In the genomic region with DNA sequence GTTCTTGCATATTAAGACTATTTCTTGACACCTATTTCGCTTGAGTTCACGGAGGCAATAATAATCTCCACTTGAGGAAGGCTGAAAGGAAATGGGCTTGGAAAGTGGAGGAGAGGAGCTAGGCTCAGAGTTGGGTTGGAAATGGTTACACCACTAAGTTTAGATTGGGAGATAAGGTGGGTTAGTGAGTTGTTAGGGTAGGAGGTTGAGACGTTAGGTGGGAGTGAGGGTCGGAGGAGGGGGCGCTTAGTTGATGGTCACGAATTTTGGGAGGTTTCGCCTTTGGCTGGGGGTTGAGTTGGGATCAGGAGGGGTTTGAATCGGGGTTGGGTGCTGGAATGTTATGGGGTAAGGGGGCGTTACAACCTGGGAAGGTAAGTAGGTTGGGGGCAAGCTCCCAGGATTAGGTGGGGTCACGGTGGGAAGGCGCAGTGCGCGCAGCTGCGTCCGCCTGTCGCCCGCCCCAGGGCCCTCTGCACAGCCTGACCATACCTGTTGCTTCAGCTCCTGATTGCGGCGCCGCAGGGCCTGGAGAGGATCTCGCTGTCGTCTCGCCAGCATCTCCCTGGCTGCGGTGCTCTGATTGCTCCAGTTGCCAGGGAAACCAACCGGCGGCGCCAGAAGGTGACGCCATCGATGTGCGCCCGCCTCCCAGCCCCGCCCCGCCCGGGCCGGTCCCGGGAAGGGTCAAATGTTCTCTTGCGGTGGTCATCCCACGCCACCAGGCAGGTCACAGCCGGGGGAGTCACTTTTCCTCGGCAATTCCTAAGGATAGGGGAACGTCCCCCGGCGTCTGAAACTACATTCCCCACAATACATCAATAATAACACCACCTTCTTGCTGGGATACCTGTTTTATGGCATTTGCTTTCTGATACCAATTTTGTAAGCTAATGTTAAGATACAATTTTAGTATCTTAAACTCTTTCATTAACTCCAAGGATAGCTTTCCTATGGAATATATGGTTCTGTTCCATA, we compare ENCODE assay signal across 8 cellular contexts. TPM values are rescaled to one million over a fixed set of nuclear protein-coding genes. Genes with fewer than 3 reads are reported as not detected.
DNase-seq lines count a peak whose midpoint lies in the region; TF ChIP-seq lines count a peak whose summit lies in the region.

Gene NPHP1 (minus strand): TSS at position 606 of the 978 bp plus-strand sequence. CDS start 45 bp downstream, at position 561.

- peak within 1 kb of the TSS; percentile 4; the same call in 1 of the 2 replicates for H3K27ac ChIP-seq in SJCRH30
- H3K27ac ChIP-seq in neutrophil, result no peak within 1 kb of the TSS
- no peak within 1 kb of the TSS for H3K27ac ChIP-seq in subcutaneous abdominal adipose tissue (ENCODE audit: low read depth, low read length)

- H3K27me3 ChIP-seq in HAP-1 (ENCODE audit: low read depth), result no peaks in the 10 kb centered on the region
- H3K27me3 ChIP-seq in SJCRH30, result no peaks in the 10 kb centered on the region
- peaks cover 20% of the 10 kb centered on the region for H3K27me3 ChIP-seq in neutrophil
- no peaks in the 10 kb centered on the region for H3K27me3 ChIP-seq in subcutaneous abdominal adipose tissue (ENCODE audit: control insufficient read depth in 5 of 5, insufficient read depth in 4 of 5, low read length in 5 of 5)

- H3K4me1 ChIP-seq in HAP-1 (peaks cover 6% of the 10 kb centered on the region; the same call in 1 of the 2 replicates), SJCRH30 (peaks cover 2% of the 10 kb centered on the region; the same call in 1 of the 2 replicates), neutrophil (ENCODE audit: control insufficient read depth in 1 of 2, insufficient read depth in 1 of 2, low read depth in 1 of 2, low read length in 1 of 2) (peaks cover 12 to 13% of the 10 kb centered on the region in 2 experiments), subcutaneous abdominal adipose tissue (ENCODE audit: control insufficient read depth in 5 of 5, insufficient read depth in 5 of 5, low read length in 5 of 5) (peaks cover 0 to 16% (median 15%) of the 10 kb centered on the region in 5 donors)

- H3K36me3 ChIP-seq in HAP-1 (replicated peaks) (no peaks in the 10 kb centered on the region), SJCRH30 (no peaks in the 10 kb centered on the region; the same call in 1 of the 2 replicates), neutrophil (no peaks in the 10 kb centered on the region), subcutaneous abdominal adipose tissue (ENCODE audit: control insufficient read depth in 5 of 5, insufficient read depth in 5 of 5, low read length in 5 of 5) (peaks cover 0 to 8% (median 3%) of the 10 kb centered on the region in 5 donors)

- H3K9me3 ChIP-seq in HAP-1 (no peaks in the 10 kb centered on the region), SJCRH30 (replicated peaks) (no peaks in the 10 kb centered on the region), neutrophil (no peaks in the 10 kb centered on the region), subcutaneous abdominal adipose tissue (ENCODE audit: control insufficient read depth in 5 of 5, low read length in 5 of 5) (no peaks in the 10 kb centered on the region)

- TF ChIP-seq CTCF in neutrophil (IDR thresholded peaks at IDR 0.05), result no peak

- H3K9ac ChIP-seq in subcutaneous abdominal adipose tissue (ENCODE audit: low read length in 5 of 5), result peak within 1 kb of the TSS in 4 of 5 donors; percentile 23 to 75 (median 48)

- in situ Hi-C loops in HAP-1 (cut with MboI; ENCODE audit: low sequenced_read_pairs), result no loop called here

- H3K4me3 ChIP-seq in HAP-1 (peak within 1 kb of the TSS; percentile 56), SJCRH30 (peak within 1 kb of the TSS; percentile 66), neutrophil (ENCODE audit: low read depth in 1 of 2, low read length in 1 of 2) (peak within 1 kb of the TSS; percentile 59 to 64), subcutaneous abdominal adipose tissue (ENCODE audit: low read depth in 1 of 5, low read length in 5 of 5) (peak within 1 kb of the TSS; percentile 86 to 92 (median 90))

- DNase-seq in GM04503 (ENCODE audit: low read depth) (peak; percentile 26), HAP-1 (ENCODE audit: low spot score in 2 of 2) (peak; percentile 62 to 89), M059J (ENCODE audit: low read depth) (peak; percentile 84), SJCRH30 (peak; percentile 80 to 83), foreskin melanocyte (peak; percentile 70)
- DNase-seq in activated naive CD4-positive, alpha-beta T cell (lab: John Stamatoyannopoulos, UW), result peak; percentile 66 to 72 (median 68)

RNA-seq across cellular contexts. Expression of gene NPHP1, which starts in this region (rescaled TPM):
- 6.5 and 8.9 TPM in 2 replicates for total RNA-seq in M059J (2014; rRNA removed; shearing (Covaris generic))
- total RNA-seq in SJCRH30 (2014; rRNA removed; shearing (Covaris generic)), result 4.4 and 5.5 TPM in 2 replicates

Comparison
In these comparisons a context has a peak if more than half of its experiments do, and no peak if none do; other contexts are left out.
1. DNase-seq: peak in every context shown above with its lines; median percentile 84 in M059J; 82 in SJCRH30; 76 in HAP-1; 70 in foreskin melanocyte; 68 in activated naive CD4-positive, alpha-beta T cell; 26 in GM04503.